In the genomic region with DNA sequence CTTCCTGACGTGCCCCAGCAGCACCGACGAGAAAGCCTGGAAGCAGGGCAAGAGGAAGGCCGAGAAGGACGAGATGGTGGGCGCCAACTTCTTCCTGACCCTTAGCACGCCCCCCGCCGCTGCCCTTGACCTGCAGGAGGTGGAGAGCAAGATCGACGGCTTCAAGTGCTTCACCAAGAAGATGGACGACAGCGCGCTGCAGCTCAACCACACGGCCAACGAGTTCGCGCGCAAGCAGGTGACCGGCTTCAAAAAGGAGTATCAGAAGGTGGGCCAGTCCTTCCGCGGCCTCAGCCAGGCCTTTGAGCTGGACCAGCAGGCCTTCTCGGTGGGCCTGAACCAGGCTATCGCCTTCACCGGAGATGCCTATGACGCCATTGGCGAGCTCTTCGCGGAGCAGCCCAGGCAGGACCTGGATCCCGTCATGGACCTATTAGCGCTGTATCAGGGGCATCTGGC, we compare ENCODE assay signal across 8 cellular contexts. TPM values are rescaled to one million over a fixed set of nuclear protein-coding genes. Genes with fewer than 3 reads are reported as not detected.
DNase-seq lines count a peak whose midpoint lies in the region; ATAC-seq and TF ChIP-seq lines count a peak whose summit lies in the region.

No MANE protein-coding gene starts in this region.

- peaks cover 41% of the 10 kb centered on the region for H3K36me3 Mint-ChIP-seq in HFFc6 (ENCODE audit: low read depth)

- peaks cover 62% of the 10 kb centered on the region for H3K4me1 ChIP-seq in adipocyte (ENCODE audit: control insufficient read depth, insufficient read depth, low read length)
- H3K4me1 ChIP-seq in iPS-20b (ENCODE audit: insufficient read depth, low read length) = peaks cover 13% of the 10 kb centered on the region; the same call in 1 of the 2 replicates
- peaks cover 37 to 72% (median 61%) of the 10 kb centered on the region in 6 donors for H3K4me1 ChIP-seq in spleen

- 83 to 89% (median 87%) methylated on average over 25 to 31 of the region's 31 CpGs for WGBS in spleen, 5 donors

- H3K36me3 ChIP-seq in adipocyte (ENCODE audit: control insufficient read depth, insufficient read depth, low read length, severe bottlenecking) = no peaks in the 10 kb centered on the region
- H3K36me3 ChIP-seq in iPS-20b (ENCODE audit: insufficient read depth, low read depth, low read length) = no peaks in the 10 kb centered on the region
- H3K36me3 ChIP-seq in spleen = peaks cover 0 to 7% (median 0%) of the 10 kb centered on the region in 6 donors

- H3K27ac Mint-ChIP-seq in HFFc6 = peak overlapping the region; percentile 79; the same call in 1 of the 2 replicates

- H3K4me3 ChIP-seq in adipocyte (ENCODE audit: low read length) (peak overlapping the region; percentile 86), iPS-20b (ENCODE audit: low read length) (peak overlapping the region; percentile 78; the same call in 1 of the 2 replicates), spleen (peak overlapping the region; percentile 70 to 97 (median 90))

- DNase-seq in HFFc6 (no peak), adipocyte (ENCODE audit: low read depth) (no peak), spleen (peak; percentile 86), NCI-H2029 treated with DMSO at 0.1 percent for 48 hours (lab: John Stamatoyannopoulos, UW) (no peak), Ammon's horn (ENCODE audit: low spot score) (no peak), NCI-H526 treated with DMSO at 0.1 percent for 48 hours (lab: John Stamatoyannopoulos, UW) (no peak)

- peak overlapping the region; percentile 96 for H3K9ac ChIP-seq in adipocyte (ENCODE audit: low read length)
- no peak overlapping the region for H3K9ac ChIP-seq in iPS-20b (ENCODE audit: low read depth, low read length)

- H3K27me3 ChIP-seq in adipocyte (replicated peaks; ENCODE audit: control insufficient read depth, insufficient read depth, low read length) (no peaks in the 10 kb centered on the region), iPS-20b (ENCODE audit: insufficient read depth, low read length) (peaks cover 22% of the 10 kb centered on the region), spleen (replicated peaks in 1 of 7) (no peaks in the 10 kb centered on the region)

- H3K9me3 ChIP-seq in adipocyte (ENCODE audit: control insufficient read depth, low read length) (no peaks in the 10 kb centered on the region), iPS-20b (ENCODE audit: insufficient read depth, low read depth, low read length) (no peaks in the 10 kb centered on the region), spleen (no peaks in the 10 kb centered on the region)

- peaks cover 72% of the 10 kb centered on the region for H3K4me1 Mint-ChIP-seq in HFFc6 (ENCODE audit: low read depth)

- no peak for ATAC-seq in GM18873 (IDR thresholded peaks at IDR 0.05; ENCODE audit: low FRiP score, unreplicated experiment)

- intact Hi-C loops in spleen (cut with DNase I; ENCODE audit: low total_unique reads) = loop anchor here (5.0 kb wide), 1 partner anchor 323 kb away; no protein-coding TSS in a partner anchor

- no peak for TF ChIP-seq POLR2A in spleen (IDR thresholded peaks at IDR 0.05)

- TF ChIP-seq CTCF in HFFc6 (IDR thresholded peaks at IDR 0.05) = no peak
- TF ChIP-seq CTCF in spleen (IDR thresholded peaks at IDR 0.05 in 8 of 11, conservative IDR thresholded peaks at IDR 0.05 in 3 of 11) = no peak

- no peak overlapping the region for H3K27ac ChIP-seq in iPS-20b (ENCODE audit: low read length)
- H3K27ac ChIP-seq in spleen = peak overlapping the region in 7 of 8 donors; percentile 92 to 99 (median 96)

- no peaks in the 10 kb centered on the region; the same call in 1 of the 2 replicates for H3K27me3 Mint-ChIP-seq in HFFc6 (ENCODE audit: insufficient read depth)

- peak overlapping the region; percentile 94 for H3K4me3 Mint-ChIP-seq in HFFc6

- peaks cover 9% of the 10 kb centered on the region for H3K9me3 Mint-ChIP-seq in HFFc6

RNA-seq across cellular contexts. Expression of a gene that starts 1.6 kb away (rescaled TPM):
- total RNA-seq in HFFc6 (2021; fragmentation: NEBNext Ultra II Directional; extraction: Animal tissue kit (Norgen Biotek cat#: 25700)) = 10 to 100 TPM; 32.8 to 47.3 (median 39.7) TPM
- total RNA-seq in spleen = 10 to 100 TPM; 59.2 to 82.5 (median 71.9) TPM
- polyA plus RNA-seq in spleen = 10 to 100 TPM in 1 of 3 donors, 1 to 10 TPM in 2; 4.8 to 13.0 (median 8.2) TPM
